ENCODE assay signal across 1 cellular context in the genomic region with DNA sequence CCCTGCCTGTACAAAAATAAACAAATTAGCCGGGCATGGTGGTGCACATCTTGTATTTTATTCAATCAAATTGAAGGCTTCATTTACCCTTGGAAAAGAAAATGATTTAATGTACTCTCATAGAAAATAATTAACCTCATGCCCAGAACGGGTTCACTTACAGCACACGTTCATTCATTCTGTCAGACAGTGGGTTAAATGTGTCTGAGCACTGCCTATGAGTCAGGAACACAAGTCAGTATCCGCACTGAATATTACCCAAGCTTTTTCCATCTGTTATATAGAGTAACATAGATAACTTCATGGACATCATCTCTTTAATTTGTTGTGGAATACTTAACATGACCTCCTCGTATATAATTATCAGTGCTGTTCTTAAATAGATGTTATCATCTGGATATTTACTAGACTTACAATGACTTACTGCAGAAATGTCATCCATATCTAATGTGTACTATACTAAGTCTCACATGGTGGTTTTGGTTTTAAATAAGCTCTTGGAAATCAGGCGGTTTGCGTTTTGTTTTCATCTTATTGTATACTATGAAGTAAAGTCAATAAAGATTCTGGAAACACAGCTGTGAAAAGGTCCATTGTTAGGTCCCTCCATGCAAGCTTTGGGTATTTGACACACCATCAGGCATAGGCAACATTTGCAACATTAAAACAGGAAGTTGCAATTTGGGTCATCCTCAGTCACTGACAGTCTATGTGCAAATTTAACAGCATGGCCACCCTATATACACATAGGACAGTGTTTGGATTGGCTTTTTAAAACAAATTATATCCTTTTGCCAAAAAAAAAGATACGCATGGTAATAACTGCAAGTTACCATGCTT.
TF ChIP-seq lines count a peak whose summit lies in the region.

No MANE protein-coding gene starts in this region.

TF ChIP-seq in GM12878, 131 proteins besides CTCF, POLR2A, EP300 and RAD21:
- TF ChIP-seq, protein P1, sequence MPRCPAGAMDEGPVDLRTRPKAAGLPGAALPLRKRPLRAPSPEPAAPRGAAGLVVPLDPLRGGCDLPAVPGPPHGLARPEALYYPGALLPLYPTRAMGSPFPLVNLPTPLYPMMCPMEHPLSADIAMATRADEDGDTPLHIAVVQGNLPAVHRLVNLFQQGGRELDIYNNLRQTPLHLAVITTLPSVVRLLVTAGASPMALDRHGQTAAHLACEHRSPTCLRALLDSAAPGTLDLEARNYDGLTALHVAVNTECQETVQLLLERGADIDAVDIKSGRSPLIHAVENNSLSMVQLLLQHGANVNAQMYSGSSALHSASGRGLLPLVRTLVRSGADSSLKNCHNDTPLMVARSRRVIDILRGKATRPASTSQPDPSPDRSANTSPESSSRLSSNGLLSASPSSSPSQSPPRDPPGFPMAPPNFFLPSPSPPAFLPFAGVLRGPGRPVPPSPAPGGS (IDR thresholded peaks at IDR 0.05; ENCODE audit: borderline replicate concordance, insufficient read depth, low read depth, low read length, poor library complexity, severe bottlenecking): peak; percentile 16
